Comparison of ENCODE assay signal across 1 cellular context in the genomic region with DNA sequence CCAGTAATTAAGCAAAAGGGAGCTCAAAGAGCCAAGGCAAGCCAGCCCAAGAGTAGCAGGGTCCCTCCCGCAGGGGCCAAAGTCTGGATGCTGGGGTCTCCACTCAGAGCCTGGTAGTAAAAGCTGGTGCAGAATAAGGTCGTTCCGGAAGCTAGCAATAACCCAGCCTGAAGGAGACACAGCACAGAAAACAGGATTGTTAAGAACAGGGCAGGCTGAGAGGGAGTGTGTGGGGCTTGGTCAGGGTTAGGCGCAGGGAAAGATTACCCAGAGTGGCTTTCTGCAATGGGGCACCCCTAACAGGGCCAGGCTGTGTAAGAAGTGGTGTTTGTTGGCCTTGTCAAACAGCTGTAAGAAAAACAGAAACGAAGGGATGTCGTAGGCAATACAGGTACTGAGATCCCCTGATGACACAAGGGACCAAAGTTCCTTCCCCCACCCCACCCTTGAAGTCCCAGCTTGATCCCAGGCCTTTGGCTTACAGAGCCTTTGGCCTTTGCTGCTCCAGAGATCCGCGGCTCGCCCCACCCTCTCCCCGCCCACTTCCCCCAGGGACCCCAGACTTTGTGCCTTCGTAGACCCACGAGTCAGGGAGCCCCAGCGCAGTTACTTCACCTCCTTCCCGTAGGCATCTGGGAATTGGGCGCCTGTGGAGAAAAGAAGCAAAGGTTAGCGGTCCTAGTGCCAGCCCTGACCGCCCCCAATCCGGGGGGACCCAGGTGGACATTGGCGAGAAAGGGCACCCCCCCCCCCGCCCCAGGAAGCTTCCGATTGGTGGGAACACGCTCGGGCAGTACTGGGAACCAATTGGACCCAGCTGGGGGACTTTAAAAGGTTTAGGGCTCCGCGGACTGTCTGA.
TF ChIP-seq lines count a peak whose summit lies in the region.

No MANE protein-coding gene starts in this region.

TF ChIP-seq in HepG2, 621 proteins besides CTCF, POLR2A, EP300 and RAD21 (continued from another document and continues in another):
- TF ChIP-seq, protein P1, sequence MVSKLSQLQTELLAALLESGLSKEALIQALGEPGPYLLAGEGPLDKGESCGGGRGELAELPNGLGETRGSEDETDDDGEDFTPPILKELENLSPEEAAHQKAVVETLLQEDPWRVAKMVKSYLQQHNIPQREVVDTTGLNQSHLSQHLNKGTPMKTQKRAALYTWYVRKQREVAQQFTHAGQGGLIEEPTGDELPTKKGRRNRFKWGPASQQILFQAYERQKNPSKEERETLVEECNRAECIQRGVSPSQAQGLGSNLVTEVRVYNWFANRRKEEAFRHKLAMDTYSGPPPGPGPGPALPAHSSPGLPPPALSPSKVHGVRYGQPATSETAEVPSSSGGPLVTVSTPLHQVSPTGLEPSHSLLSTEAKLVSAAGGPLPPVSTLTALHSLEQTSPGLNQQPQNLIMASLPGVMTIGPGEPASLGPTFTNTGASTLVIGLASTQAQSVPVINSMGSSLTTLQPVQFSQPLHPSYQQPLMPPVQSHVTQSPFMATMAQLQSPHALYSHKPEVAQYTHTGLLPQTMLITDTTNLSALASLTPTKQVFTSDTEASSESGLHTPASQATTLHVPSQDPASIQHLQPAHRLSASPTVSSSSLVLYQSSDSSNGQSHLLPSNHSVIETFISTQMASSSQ (IDR thresholded peaks at IDR 0.05; ENCODE audit: low read depth) = no peak
- TF ChIP-seq, protein P1 (CRISPR knock-in tag; IDR thresholded peaks at IDR 0.05; ENCODE audit: borderline replicate concordance) = no peak; the same call in 1 of the 2 replicates
- TF ChIP-seq, protein P2, sequence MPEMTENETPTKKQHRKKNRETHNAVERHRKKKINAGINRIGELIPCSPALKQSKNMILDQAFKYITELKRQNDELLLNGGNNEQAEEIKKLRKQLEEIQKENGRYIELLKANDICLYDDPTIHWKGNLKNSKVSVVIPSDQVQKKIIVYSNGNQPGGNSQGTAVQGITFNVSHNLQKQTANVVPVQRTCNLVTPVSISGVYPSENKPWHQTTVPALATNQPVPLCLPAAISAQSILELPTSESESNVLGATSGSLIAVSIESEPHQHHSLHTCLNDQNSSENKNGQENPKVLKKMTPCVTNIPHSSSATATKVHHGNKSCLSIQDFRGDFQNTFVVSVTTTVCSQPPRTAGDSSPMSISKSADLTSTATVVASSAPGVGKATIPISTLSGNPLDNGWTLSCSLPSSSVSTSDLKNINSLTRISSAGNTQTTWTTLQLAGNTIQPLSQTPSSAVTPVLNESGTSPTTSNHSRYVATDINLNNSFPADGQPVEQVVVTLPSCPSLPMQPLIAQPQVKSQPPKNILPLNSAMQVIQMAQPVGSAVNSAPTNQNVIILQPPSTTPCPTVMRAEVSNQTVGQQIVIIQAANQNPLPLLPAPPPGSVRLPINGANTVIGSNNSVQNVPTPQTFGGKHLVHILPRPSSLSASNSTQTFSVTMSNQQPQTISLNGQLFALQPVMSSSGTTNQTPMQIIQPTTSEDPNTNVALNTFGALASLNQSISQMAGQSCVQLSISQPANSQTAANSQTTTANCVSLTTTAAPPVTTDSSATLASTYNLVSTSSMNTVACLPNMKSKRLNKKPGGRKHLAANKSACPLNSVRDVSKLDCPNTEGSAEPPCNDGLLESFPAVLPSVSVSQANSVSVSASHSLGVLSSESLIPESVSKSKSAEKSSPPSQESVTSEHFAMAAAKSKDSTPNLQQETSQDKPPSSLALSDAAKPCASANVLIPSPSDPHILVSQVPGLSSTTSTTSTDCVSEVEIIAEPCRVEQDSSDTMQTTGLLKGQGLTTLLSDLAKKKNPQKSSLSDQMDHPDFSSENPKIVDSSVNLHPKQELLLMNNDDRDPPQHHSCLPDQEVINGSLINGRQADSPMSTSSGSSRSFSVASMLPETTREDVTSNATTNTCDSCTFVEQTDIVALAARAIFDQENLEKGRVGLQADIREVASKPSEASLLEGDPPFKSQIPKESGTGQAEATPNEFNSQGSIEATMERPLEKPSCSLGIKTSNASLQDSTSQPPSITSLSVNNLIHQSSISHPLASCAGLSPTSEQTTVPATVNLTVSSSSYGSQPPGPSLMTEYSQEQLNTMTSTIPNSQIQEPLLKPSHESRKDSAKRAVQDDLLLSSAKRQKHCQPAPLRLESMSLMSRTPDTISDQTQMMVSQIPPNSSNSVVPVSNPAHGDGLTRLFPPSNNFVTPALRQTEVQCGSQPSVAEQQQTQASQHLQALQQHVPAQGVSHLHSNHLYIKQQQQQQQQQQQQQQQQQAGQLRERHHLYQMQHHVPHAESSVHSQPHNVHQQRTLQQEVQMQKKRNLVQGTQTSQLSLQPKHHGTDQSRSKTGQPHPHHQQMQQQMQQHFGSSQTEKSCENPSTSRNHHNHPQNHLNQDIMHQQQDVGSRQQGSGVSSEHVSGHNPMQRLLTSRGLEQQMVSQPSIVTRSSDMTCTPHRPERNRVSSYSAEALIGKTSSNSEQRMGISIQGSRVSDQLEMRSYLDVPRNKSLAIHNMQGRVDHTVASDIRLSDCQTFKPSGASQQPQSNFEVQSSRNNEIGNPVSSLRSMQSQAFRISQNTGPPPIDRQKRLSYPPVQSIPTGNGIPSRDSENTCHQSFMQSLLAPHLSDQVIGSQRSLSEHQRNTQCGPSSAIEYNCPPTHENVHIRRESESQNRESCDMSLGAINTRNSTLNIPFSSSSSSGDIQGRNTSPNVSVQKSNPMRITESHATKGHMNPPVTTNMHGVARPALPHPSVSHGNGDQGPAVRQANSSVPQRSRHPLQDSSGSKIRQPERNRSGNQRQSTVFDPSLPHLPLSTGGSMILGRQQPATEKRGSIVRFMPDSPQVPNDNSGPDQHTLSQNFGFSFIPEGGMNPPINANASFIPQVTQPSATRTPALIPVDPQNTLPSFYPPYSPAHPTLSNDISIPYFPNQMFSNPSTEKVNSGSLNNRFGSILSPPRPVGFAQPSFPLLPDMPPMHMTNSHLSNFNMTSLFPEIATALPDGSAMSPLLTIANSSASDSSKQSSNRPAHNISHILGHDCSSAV (CRISPR knock-in tag; IDR thresholded peaks at IDR 0.05; ENCODE audit: borderline replicate concordance) = no peak
- TF ChIP-seq MEIS1 (CRISPR knock-in tag; IDR thresholded peaks at IDR 0.05; ENCODE audit: borderline replicate concordance) = peak; percentile 69; the same call in 1 of the 2 replicates
- no peak for TF ChIP-seq HNRNPH1 (optimal IDR thresholded peaks at IDR 0.05; ENCODE audit: low read depth, low read length)
- TF ChIP-seq ADNP (CRISPR knock-in tag; IDR thresholded peaks at IDR 0.05) = no peak
- no peak for TF ChIP-seq ZNF644 (CRISPR knock-in tag; IDR thresholded peaks at IDR 0.05; ENCODE audit: low read depth)
- TF ChIP-seq AKAP8 (CRISPR knock-in tag; IDR thresholded peaks at IDR 0.05) = no peak
- TF ChIP-seq LCORL (IDR thresholded peaks at IDR 0.05) = no peak
- TF ChIP-seq LCORL (CRISPR knock-in tag; IDR thresholded peaks at IDR 0.05) = peak; percentile 35; the same call in 1 of the 2 replicates
- no peak for TF ChIP-seq ZFP36L1 (CRISPR knock-in tag; IDR thresholded peaks at IDR 0.05)
- TF ChIP-seq CCDC6 (CRISPR knock-in tag; IDR thresholded peaks at IDR 0.05) = peak; percentile 49; the same call in 1 of the 2 replicates
- no peak for TF ChIP-seq MAZ (IDR thresholded peaks at IDR 0.05; ENCODE audit: borderline replicate concordance, low read depth, low read length)
- TF ChIP-seq MAZ (CRISPR knock-in tag; IDR thresholded peaks at IDR 0.05; ENCODE audit: low read depth) = 0 out of 2 replicates have a peak, but pooled peaks have one; percentile 40
- TF ChIP-seq ZNF724P (CRISPR knock-in tag; IDR thresholded peaks at IDR 0.05; ENCODE audit: borderline replicate concordance) = 0 out of 2 replicates have a peak, but pooled peaks have one; percentile 26
- peak; percentile 28; the same call in 1 of the 2 replicates for TF ChIP-seq ZBTB3 (CRISPR knock-in tag; IDR thresholded peaks at IDR 0.05; ENCODE audit: borderline replicate concordance, low read depth)
- TF ChIP-seq NR2F6 (IDR thresholded peaks at IDR 0.05) = peak; percentile 57
- TF ChIP-seq NR2F6 (CRISPR knock-in tag; IDR thresholded peaks at IDR 0.05) = peak; percentile 42; the same call in 1 of the 2 replicates
- 0 out of 2 replicates have a peak, but pooled peaks have one; percentile 4 for TF ChIP-seq ZNF552 (CRISPR knock-in tag; IDR thresholded peaks at IDR 0.05; ENCODE audit: borderline replicate concordance)
- 0 out of 2 replicates have a peak, but pooled peaks have one; percentile 41 for TF ChIP-seq ARID2 (CRISPR knock-in tag; IDR thresholded peaks at IDR 0.05; ENCODE audit: borderline replicate concordance)
- 0 out of 2 replicates have a peak, but pooled peaks have one; percentile 93 for TF ChIP-seq ZNF761 (CRISPR knock-in tag; conservative IDR thresholded peaks at IDR 0.05)
- no peak for TF ChIP-seq SOX6 (IDR thresholded peaks at IDR 0.05)
- TF ChIP-seq SOX6 (CRISPR knock-in tag; IDR thresholded peaks at IDR 0.05) = peak; percentile 7; the same call in 1 of the 2 replicates
- TF ChIP-seq, protein P3, sequence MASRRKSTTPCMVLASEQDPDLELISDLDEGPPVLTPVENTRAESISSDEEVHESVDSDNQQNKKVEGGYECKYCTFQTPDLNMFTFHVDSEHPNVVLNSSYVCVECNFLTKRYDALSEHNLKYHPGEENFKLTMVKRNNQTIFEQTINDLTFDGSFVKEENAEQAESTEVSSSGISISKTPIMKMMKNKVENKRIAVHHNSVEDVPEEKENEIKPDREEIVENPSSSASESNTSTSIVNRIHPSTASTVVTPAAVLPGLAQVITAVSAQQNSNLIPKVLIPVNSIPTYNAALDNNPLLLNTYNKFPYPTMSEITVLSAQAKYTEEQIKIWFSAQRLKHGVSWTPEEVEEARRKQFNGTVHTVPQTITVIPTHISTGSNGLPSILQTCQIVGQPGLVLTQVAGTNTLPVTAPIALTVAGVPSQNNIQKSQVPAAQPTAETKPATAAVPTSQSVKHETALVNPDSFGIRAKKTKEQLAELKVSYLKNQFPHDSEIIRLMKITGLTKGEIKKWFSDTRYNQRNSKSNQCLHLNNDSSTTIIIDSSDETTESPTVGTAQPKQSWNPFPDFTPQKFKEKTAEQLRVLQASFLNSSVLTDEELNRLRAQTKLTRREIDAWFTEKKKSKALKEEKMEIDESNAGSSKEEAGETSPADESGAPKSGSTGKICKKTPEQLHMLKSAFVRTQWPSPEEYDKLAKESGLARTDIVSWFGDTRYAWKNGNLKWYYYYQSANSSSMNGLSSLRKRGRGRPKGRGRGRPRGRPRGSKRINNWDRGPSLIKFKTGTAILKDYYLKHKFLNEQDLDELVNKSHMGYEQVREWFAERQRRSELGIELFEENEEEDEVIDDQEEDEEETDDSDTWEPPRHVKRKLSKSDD (CRISPR knock-in tag; IDR thresholded peaks at IDR 0.05; ENCODE audit: low read depth) = no peak
- 0 out of 2 replicates have a peak, but pooled peaks have one; percentile 5 for TF ChIP-seq ZNF556 (CRISPR knock-in tag; IDR thresholded peaks at IDR 0.05; ENCODE audit: borderline replicate concordance)
- TF ChIP-seq HOXA5 (CRISPR knock-in tag; IDR thresholded peaks at IDR 0.05) = no peak; the same call in 1 of the 2 replicates
- TF ChIP-seq, protein P4, sequence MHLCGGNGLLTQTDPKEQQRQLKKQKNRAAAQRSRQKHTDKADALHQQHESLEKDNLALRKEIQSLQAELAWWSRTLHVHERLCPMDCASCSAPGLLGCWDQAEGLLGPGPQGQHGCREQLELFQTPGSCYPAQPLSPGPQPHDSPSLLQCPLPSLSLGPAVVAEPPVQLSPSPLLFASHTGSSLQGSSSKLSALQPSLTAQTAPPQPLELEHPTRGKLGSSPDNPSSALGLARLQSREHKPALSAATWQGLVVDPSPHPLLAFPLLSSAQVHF (CRISPR knock-in tag; IDR thresholded peaks at IDR 0.05) = no peak
- no peak for TF ChIP-seq ZNF709 (CRISPR knock-in tag; IDR thresholded peaks at IDR 0.05)
- 0 out of 2 replicates have a peak, but pooled peaks have one; percentile 17 for TF ChIP-seq RBAK (CRISPR knock-in tag; IDR thresholded peaks at IDR 0.05)
- no peak for TF ChIP-seq ZC3H13 (CRISPR knock-in tag; IDR thresholded peaks at IDR 0.05)
- TF ChIP-seq THAP11 (CRISPR knock-in tag; IDR thresholded peaks at IDR 0.05) = peak; percentile 20; the same call in 1 of the 2 replicates
- peak; percentile 80; the same call in 1 of the 2 replicates for TF ChIP-seq SP5 (CRISPR knock-in tag; IDR thresholded peaks at IDR 0.05; ENCODE audit: borderline replicate concordance, low read depth)
- TF ChIP-seq GATAD2A (CRISPR knock-in tag; IDR thresholded peaks at IDR 0.05) = peak; percentile 64
- TF ChIP-seq SALL1 (CRISPR knock-in tag; IDR thresholded peaks at IDR 0.05) = peak; percentile 68
- TF ChIP-seq, protein P5, sequence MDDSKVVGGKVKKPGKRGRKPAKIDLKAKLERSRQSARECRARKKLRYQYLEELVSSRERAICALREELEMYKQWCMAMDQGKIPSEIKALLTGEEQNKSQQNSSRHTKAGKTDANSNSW (CRISPR knock-in tag; IDR thresholded peaks at IDR 0.05; ENCODE audit: borderline replicate concordance) = no peak
- TF ChIP-seq ZNF577 (CRISPR knock-in tag; IDR thresholded peaks at IDR 0.05; ENCODE audit: borderline replicate concordance, low read depth) = no peak
- TF ChIP-seq FOXA1 (IDR thresholded peaks at IDR 0.05) = no peak
- TF ChIP-seq FOXA1 (CRISPR knock-in tag; IDR thresholded peaks at IDR 0.05) = peak; percentile 36; the same call in 1 of the 2 replicates
- TF ChIP-seq NR2C2 (CRISPR knock-in tag; IDR thresholded peaks at IDR 0.05; ENCODE audit: borderline replicate concordance) = peak; percentile 29; the same call in 1 of the 2 replicates
- TF ChIP-seq BRCA1 (CRISPR knock-in tag; IDR thresholded peaks at IDR 0.05) = no peak; the same call in 1 of the 2 replicates
- TF ChIP-seq, protein P6, sequence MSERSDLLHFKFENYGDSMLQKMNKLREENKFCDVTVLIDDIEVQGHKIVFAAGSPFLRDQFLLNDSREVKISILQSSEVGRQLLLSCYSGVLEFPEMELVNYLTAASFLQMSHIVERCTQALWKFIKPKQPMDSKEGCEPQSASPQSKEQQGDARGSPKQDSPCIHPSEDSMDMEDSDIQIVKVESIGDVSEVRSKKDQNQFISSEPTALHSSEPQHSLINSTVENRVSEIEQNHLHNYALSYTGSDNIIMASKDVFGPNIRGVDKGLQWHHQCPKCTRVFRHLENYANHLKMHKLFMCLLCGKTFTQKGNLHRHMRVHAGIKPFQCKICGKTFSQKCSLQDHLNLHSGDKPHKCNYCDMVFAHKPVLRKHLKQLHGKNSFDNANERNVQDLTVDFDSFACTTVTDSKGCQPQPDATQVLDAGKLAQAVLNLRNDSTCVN (CRISPR knock-in tag; IDR thresholded peaks at IDR 0.05; ENCODE audit: borderline replicate concordance) = peak; percentile 30; the same call in 1 of the 2 replicates
- TF ChIP-seq SP1 (IDR thresholded peaks at IDR 0.05) = no peak
- peak; percentile 36; the same call in 1 of the 2 replicates for TF ChIP-seq SP1 (CRISPR knock-in tag; IDR thresholded peaks at IDR 0.05)
- no peak for TF ChIP-seq HMGA1 (CRISPR knock-in tag; conservative IDR thresholded peaks at IDR 0.05)
- TF ChIP-seq ZNF44 (CRISPR knock-in tag; IDR thresholded peaks at IDR 0.05) = no peak
- TF ChIP-seq YEATS4 (CRISPR knock-in tag; IDR thresholded peaks at IDR 0.05; ENCODE audit: borderline replicate concordance) = no peak; the same call in 1 of the 2 replicates
